In the genomic region with DNA sequence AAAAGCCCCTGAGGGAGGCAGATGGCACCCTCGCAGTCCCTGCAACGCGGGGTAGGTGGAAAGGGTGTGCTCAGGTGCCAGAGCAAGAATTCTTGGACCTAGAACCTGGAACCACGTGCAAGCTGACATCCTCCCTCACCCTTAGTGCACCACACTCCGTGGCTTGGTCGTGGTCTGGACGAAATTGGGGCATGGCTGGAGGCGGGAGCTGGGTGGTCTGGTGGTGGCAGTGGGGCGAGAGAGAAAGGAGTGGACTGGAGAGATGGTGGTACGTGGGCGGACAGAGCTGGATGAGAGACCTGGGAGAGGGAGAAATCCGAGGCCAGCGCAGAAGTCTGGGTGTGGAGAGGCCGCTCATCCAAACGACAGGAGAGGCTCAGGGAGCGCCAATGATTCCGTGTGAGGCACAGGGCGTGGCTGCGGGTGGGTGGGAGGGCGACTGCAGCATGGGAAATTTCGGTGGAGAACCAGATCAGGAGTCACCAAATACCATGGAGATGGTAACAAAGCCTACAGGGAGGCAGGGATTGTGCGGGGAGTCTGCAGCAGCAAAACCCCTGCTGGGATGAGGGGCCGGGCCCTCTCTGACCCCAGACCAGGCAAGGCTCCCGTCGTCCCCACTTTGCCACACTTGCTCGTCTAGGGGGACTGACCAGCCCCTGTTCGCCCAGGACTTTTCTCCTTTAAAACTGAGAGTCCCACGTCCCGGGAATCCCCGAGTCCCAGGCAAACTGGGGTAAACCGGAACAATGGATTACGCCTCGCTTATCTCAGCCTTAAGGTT, we compare ENCODE assay signal across 11 cellular contexts. TPM values are rescaled to one million over a fixed set of nuclear protein-coding genes. Genes with fewer than 3 reads are reported as not detected.
A peak's percentile ranks its signal among the peaks of the same experiment; 100 is the strongest.
DNase-seq lines count a peak whose midpoint lies in the region; ATAC-seq and TF ChIP-seq lines count a peak whose summit lies in the region.
"Had no signal": no experiment of that assay in that cellular context is flagged by ENCODE, and none has a peak within 500 bp of the region (broad histone marks: within the 10 kb centered on the region; RNA-seq: fewer than 3 reads in every experiment).

No MANE protein-coding gene starts in this region.

- H3K79me1 ChIP-seq in IMR-90 (ENCODE audit: low read depth in 1 of 2, low read length in 2 of 2): peaks cover 0 to 6% of the 10 kb centered on the region in 2 experiments; a peak in 1 of 4 replicates

- dilution Hi-C loops in IMR-90 (cut with HindIII; ENCODE audit: low sequenced_read_pairs, unreplicated experiment): no loop called here

- peak overlapping the region; percentile 79 for H2AK9ac ChIP-seq in IMR-90 (replicated peaks; ENCODE audit: low read depth, low read length, poor library complexity)

- no peak; the same call in 1 of the 2 replicates for TF ChIP-seq POLR2A in IMR-90 (IDR thresholded peaks at IDR 0.05; ENCODE audit: low read depth, low read length)

- DNase-seq in AG08395 (ENCODE audit: low spot score) (peak; percentile 20), IMR-90 (no peak), dorsolateral prefrontal cortex (no peak), NCI-H524 treated with DMSO at 0.1 percent for 48 hours (lab: John Stamatoyannopoulos, UW) (no peak), NCI-H2029 (lab: John Stamatoyannopoulos, UW) (no peak)
- DNase-seq in activated T-cell treated with anti-CD3 and anti-CD28 coated beads, Interleukin-2, amount 50 U/mL, for 24 hours: no peak

- CTCF ChIA-PET in IMR-90 (lab: Yijun Ruan, JAX): interaction anchor here (0.9 to 1.0 kb wide), 2 partner anchors 366 to 369 kb away, joined by 3 read pairs; no protein-coding TSS in a partner anchor

- peak overlapping the region; percentile 13; the same call in 1 of the 2 replicates for H2BK20ac ChIP-seq in IMR-90 (ENCODE audit: low read depth, low read length)

- peak overlapping the region; percentile 62; the same call in 2 of the 3 replicates for H2BK15ac ChIP-seq in IMR-90 (ENCODE audit: low read depth, low read length)

- no peak overlapping the region for H3K4me3 Mint-ChIP-seq in activated T-cell treated with anti-CD3 and anti-CD28 coated beads, Interleukin-2, amount 50 U/mL, for 24 hours

- peak overlapping the region; percentile 13; the same call in 1 of the 2 replicates for H3K4me3 ChIP-seq in IMR-90 (ENCODE audit: insufficient read depth, low read depth, low read length)
- H3K4me3 ChIP-seq in dorsolateral prefrontal cortex: peak overlapping the region in 54 of 59 donors; percentile 20 to 64 (median 43)
- H3K4me3 ChIP-seq in neural cell (ENCODE audit: low read length): peak overlapping the region; percentile 35

- in situ Hi-C loops in IMR-90 (cut with MboI; ENCODE audit: low sequenced_read_pairs): loop anchor here (10.0 kb wide), 1 partner anchor 364 kb away; no protein-coding TSS in a partner anchor

- peak overlapping the region; percentile 73 for H3K4ac ChIP-seq in IMR-90 (ENCODE audit: low read depth, low read length)

- 58% methylated on average over 21 of the region's 33 CpGs; no CpG with 5 or more reads in 1 of the 2 experiments for WGBS in IMR-90 (ENCODE audit: extremely low coverage in 2 of 2, insufficient read length in 1 of 2), 2 experiments

- H3K4me1 Mint-ChIP-seq in activated T-cell treated with anti-CD3 and anti-CD28 coated beads, Interleukin-2, amount 50 U/mL, for 24 hours (ENCODE audit: low read depth): peaks cover 8% of the 10 kb centered on the region

- H3K4me1 ChIP-seq in IMR-90 (ENCODE audit: control insufficient read depth, insufficient read depth, low read length): peaks cover 9% of the 10 kb centered on the region

- peak overlapping the region; percentile 94 for H3K14ac ChIP-seq in IMR-90 (replicated peaks; ENCODE audit: low read depth, low read length)

- H3K9me2 ChIP-seq in neural cell (ENCODE audit: insufficient read depth, low read length): no peaks in the 10 kb centered on the region

- TF ChIP-seq CTCF in IMR-90 (conservative IDR thresholded peaks at IDR 0.05; ENCODE audit: low read depth, low read length): no peak
- TF ChIP-seq CTCF in dorsolateral prefrontal cortex (IDR thresholded peaks at IDR 0.05 in 54 of 56, conservative IDR thresholded peaks at IDR 0.05 in 2 of 56; ENCODE audit: low read depth in 1 of 56, partially characterized antibody in 56 of 56): no peak
- no peak for TF ChIP-seq CTCF in neural cell (IDR thresholded peaks at IDR 0.05; ENCODE audit: poor library complexity, severe bottlenecking)

- no peaks in the 10 kb centered on the region for H3F3A ChIP-seq in neural cell (ENCODE audit: insufficient read depth, low read length, poor library complexity, severe bottlenecking)

- peak overlapping the region; percentile 95 for H2BK120ac ChIP-seq in IMR-90 (ENCODE audit: low read depth, low read length)

- no peaks in the 10 kb centered on the region for H3K79me2 ChIP-seq in neural cell (replicated peaks; ENCODE audit: insufficient read depth, low read length)

- peak overlapping the region; percentile 11 for H2BK5ac ChIP-seq in IMR-90 (ENCODE audit: low read depth, low read length, poor library complexity, severe bottlenecking)

- ATAC-seq in IMR-90 (ENCODE audit: low read depth): no peak
- no peak for ATAC-seq in HG03520 (IDR thresholded peaks at IDR 0.05; ENCODE audit: unreplicated experiment)

- no peaks in the 10 kb centered on the region for H3K36me3 ChIP-seq in IMR-90 (ENCODE audit: control insufficient read depth, insufficient read depth, low read length)
- no peaks in the 10 kb centered on the region for H3K36me3 ChIP-seq in neural cell (ENCODE audit: insufficient read depth, low read length)
- H3K36me3 ChIP-seq: pancreas had no signal

- H3K4me2 ChIP-seq in IMR-90 (ENCODE audit: low read depth, low read length) (peak overlapping the region; percentile 83), neural cell (ENCODE audit: low read length) (no peak overlapping the region)

- peak overlapping the region; percentile 33; the same call in 1 of the 2 replicates for H3K18ac ChIP-seq in IMR-90 (ENCODE audit: low read depth, low read length)

- peaks cover 33% of the 10 kb centered on the region for H3K9me1 ChIP-seq in IMR-90 (ENCODE audit: insufficient read depth, low read length)

- H2AFZ ChIP-seq in IMR-90 (replicated peaks; ENCODE audit: low read length, poor library complexity) (peak overlapping the region; percentile 92), neural cell (ENCODE audit: low read depth, low read length) (no peak overlapping the region)

- TF ChIP-seq RAD21 in IMR-90 (IDR thresholded peaks at IDR 0.05; ENCODE audit: low read length) (no peak), neural cell (conservative IDR thresholded peaks at IDR 0.05) (no peak)

- POLR2A ChIA-PET in IMR-90 (lab: Charles Lee; ENCODE audit: unreplicated experiment): interaction anchor here (0.5 kb wide), 1 partner anchor 133 kb away, joined by 3 read pairs; no protein-coding TSS in a partner anchor

- peaks cover 8% of the 10 kb centered on the region for H3K27me3 Mint-ChIP-seq in activated T-cell treated with anti-CD3 and anti-CD28 coated beads, Interleukin-2, amount 50 U/mL, for 24 hours

- H4K8ac ChIP-seq in IMR-90 (ENCODE audit: low read depth in 2 of 2, low read length in 2 of 2): peak overlapping the region; percentile 51 to 93; a peak in 3 of 4 replicates

- H4K20me1 ChIP-seq in IMR-90 (ENCODE audit: insufficient read depth, low read length): no peaks in the 10 kb centered on the region
- H4K20me1 ChIP-seq in neural cell (ENCODE audit: insufficient read depth): no peaks in the 10 kb centered on the region

- peak overlapping the region; percentile 22 for H3K23ac ChIP-seq in IMR-90 (ENCODE audit: low read depth, low read length)

- no peaks in the 10 kb centered on the region for H3K9me3 Mint-ChIP-seq in activated T-cell treated with anti-CD3 and anti-CD28 coated beads, Interleukin-2, amount 50 U/mL, for 24 hours
- H3K9me3 Mint-ChIP-seq: CD8-positive, alpha-beta memory T cell had no signal

- TF ChIP-seq EP300 in neural cell (conservative IDR thresholded peaks at IDR 0.05; ENCODE audit: poor library complexity, severe bottlenecking): no peak

- H3K27me3 ChIP-seq in IMR-90 (ENCODE audit: control insufficient read depth, insufficient read depth, low read length): no peaks in the 10 kb centered on the region; the same call in 1 of the 2 replicates
- no peaks in the 10 kb centered on the region for H3K27me3 ChIP-seq in dorsolateral prefrontal cortex
- no peaks in the 10 kb centered on the region for H3K27me3 ChIP-seq in neural cell (ENCODE audit: insufficient read depth, low read depth, low read length)
- H3K27me3 ChIP-seq: pancreas had no signal

- H3K27ac Mint-ChIP-seq in activated T-cell treated with anti-CD3 and anti-CD28 coated beads, Interleukin-2, amount 50 U/mL, for 24 hours: no peak overlapping the region

- 0 out of 2 replicates have a peak overlapping the region, but pooled peaks have one; percentile 26 for H3K9ac ChIP-seq in IMR-90 (ENCODE audit: low read depth, low read length)
- peak overlapping the region; percentile 24 for H3K9ac ChIP-seq in neural cell (ENCODE audit: low read length)

- H3K9me3 ChIP-seq in IMR-90 (ENCODE audit: control insufficient read depth, insufficient read depth, low read length) (no peaks in the 10 kb centered on the region), neural cell (ENCODE audit: low read length) (no peaks in the 10 kb centered on the region)
- H3K9me3 ChIP-seq: pancreas had no signal

- peak overlapping the region; percentile 77 for H4K91ac ChIP-seq in IMR-90 (ENCODE audit: insufficient read depth, low read depth, low read length)

- H2AK5ac ChIP-seq in IMR-90 (ENCODE audit: low read depth, low read length): peak overlapping the region; percentile 99

- no peak overlapping the region; the same call in 1 of the 2 replicates for H3K27ac ChIP-seq in IMR-90 (ENCODE audit: insufficient read depth, low read length)
- H3K27ac ChIP-seq in dorsolateral prefrontal cortex: peak overlapping the region in 3 of 59 donors; percentile 2 to 49 (median 31)
- no peak overlapping the region for H3K27ac ChIP-seq in neural cell (ENCODE audit: low read length)

- H4K5ac ChIP-seq in IMR-90 (ENCODE audit: low read depth, low read length): peak overlapping the region; percentile 74; the same call in 1 of the 2 replicates

- no peaks in the 10 kb centered on the region for H3K36me3 Mint-ChIP-seq in activated T-cell treated with anti-CD3 and anti-CD28 coated beads, Interleukin-2, amount 50 U/mL, for 24 hours (ENCODE audit: low read depth)
- H3K36me3 Mint-ChIP-seq: CD8-positive, alpha-beta memory T cell had no signal

- BruUV-seq in IMR-90 (replicated peaks; lab: Mats Ljungman, UMichigan): no TSS peak

- intact Hi-C loops in IMR-90 (cut with micrococcal nuclease): loop anchor here (1.0 kb wide), 4 partner anchors 79 to 368 kb away; partner anchors contain the start of genes CYB5RL and MRPL37
- intact Hi-C loops in dorsolateral prefrontal cortex (cut with DNase I): loop anchor here (1.0 to 5.0 kb wide), 2 partner anchors 286 to 367 kb away; partner anchors contain the start of gene SSBP3 (in 2 of the 2)

- no peak overlapping the region for H3K56ac ChIP-seq in IMR-90 (ENCODE audit: extremely low read depth, insufficient read depth, low read length)

RNA-seq across cellular contexts. Expression of gene CDCP2, which starts 31.9 kb away (rescaled TPM):
- total RNA-seq in IMR-90 (2012; rRNA removed) (not detected in 2 replicates), dorsolateral prefrontal cortex (1 to 10 TPM in 2 of 120 experiments, under 1 TPM in 80, not detected in 38; 0.12 to 1.1 (median 0.39) TPM)
- polyA plus RNA-seq in IMR-90 (2012; rRNA removed) (not detected in 2 replicates), neural cell (not detected in 2 replicates)
- polyA plus RNA-seq in IMR-90 (2012; cell fraction: cytosol; rRNA removed): not detected in 2 replicates
- polyA plus RNA-seq in IMR-90 (2012; cell fraction: nucleus; rRNA removed; ENCODE audit: low replicate concordance): not detected in 2 replicates
- not detected in 2 replicates for polyA minus RNA-seq in neural cell
- total RNA-seq: CD8-positive, alpha-beta memory T cell; HT1080 had no signal
- polyA plus RNA-seq: CD8-positive, alpha-beta memory T cell; pancreas had no signal
